Comparison of ENCODE assay signal across 20 cellular contexts in the genomic region with DNA sequence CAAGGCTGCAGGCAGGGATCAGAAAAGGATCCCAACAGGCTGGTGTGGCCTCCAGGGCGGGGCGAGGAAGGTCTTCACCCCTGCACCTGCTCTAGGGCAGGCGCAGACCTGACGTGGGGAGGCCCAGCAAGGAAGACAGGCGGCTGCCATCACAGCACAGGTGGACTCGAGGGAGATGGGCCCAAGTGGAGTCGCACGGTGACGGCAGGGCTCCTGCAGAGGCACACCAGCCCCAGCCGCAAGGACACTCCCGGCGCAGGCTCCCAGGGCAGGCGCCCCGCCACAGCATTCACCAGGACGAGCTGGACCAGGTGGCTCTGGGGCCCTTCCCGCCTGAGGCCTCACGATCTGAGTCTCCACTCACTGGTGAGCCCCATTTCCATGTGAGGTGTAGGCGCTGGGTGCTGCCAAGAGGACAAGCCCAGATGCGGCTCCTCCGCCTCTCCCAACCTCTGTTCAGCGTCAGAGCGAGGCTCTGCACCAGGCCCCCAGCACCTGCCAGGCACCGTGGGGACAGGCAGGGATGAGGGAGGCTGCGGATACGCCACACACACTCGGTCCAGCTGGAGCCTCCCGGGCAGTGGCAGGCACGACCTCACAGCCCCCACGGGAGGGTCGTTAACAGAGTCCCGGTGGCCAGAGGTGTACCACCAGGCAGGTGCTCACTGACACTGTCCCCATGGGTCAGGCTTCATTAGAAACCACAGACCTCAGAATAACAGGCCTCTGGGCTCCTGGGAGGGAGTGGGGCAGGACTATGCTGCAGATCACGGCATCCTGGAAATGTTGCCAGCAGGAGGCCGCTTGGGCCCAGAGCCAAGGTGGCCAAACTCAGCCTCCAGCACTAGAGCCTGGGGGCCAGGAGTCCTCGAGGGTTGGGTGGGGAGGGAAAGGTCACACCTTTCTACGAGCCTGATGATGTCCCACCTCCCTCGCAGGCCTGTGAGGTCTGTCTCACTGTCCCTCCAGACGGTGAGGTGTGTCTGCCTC.
DNase-seq lines count a peak whose midpoint lies in the region; ATAC-seq, FAIRE-seq and TF ChIP-seq lines count a peak whose summit lies in the region.
"Had no signal": no experiment of that assay in that cellular context is flagged by ENCODE, and none has a peak within 500 bp of the region (broad histone marks: within the 10 kb centered on the region; RNA-seq: fewer than 3 reads in every experiment).

No MANE protein-coding gene starts in this region.

- H3K27me3 ChIP-seq in BLaER1 (no peaks in the 10 kb centered on the region), SK-N-SH (ENCODE audit: insufficient read depth) (no peaks in the 10 kb centered on the region), endothelial cell of umbilical vein (ENCODE audit: control insufficient read depth in 2 of 2, insufficient read depth in 2 of 2, low read length in 2 of 2) (no peaks in the 10 kb centered on the region), hepatocyte (no peaks in the 10 kb centered on the region), tibial nerve (no peaks in the 10 kb centered on the region), GM23248 (replicated peaks; ENCODE audit: insufficient read depth) (no peaks in the 10 kb centered on the region)
- no peaks in the 10 kb centered on the region for H3K27me3 ChIP-seq in CD4-positive, alpha-beta T cell (ENCODE audit: control insufficient read depth, insufficient read depth, low read length)
- H3K27me3 ChIP-seq: cardiac muscle cell, upper lobe of left lung had no signal

- H3K9me1 ChIP-seq in endothelial cell of umbilical vein (replicated peaks; ENCODE audit: control insufficient read depth, extremely low read depth, insufficient read depth, low read length): no peaks in the 10 kb centered on the region

- H3K9me3 Mint-ChIP-seq in CD4-positive, alpha-beta T cell: no peaks in the 10 kb centered on the region
- H3K9me3 Mint-ChIP-seq: activated naive CD4-positive, alpha-beta T cell treated with anti-CD3 and anti-CD28 coated beads, Interleukin-2, amount 50 U/mL, for 72 hours; activated T-cell treated with anti-CD3 and anti-CD28 coated beads, Interleukin-2, amount 50 U/mL, for 4 hours; H9 had no signal

- ATAC-seq in CD4-positive, alpha-beta T cell (ENCODE audit: poor library complexity): no peak

- no peak for TF ChIP-seq RAD21 in SK-N-SH (IDR thresholded peaks at IDR 0.05; ENCODE audit: low read length)

- no peak for DNase-seq in CD4-positive, alpha-beta T cell
- DNase-seq in SK-N-SH (peak; percentile 77), endothelial cell of umbilical vein (ENCODE audit: low read depth, low spot score) (peak; percentile 22), hepatocyte (ENCODE audit: low spot score) (no peak), tibial nerve (ENCODE audit: low spot score in 2 of 2) (no peak), GM23248 (no peak), NCI-H774 (lab: John Stamatoyannopoulos, UW) (no peak)
- DNase-seq: H9, OCI-M1 had no signal

- intact Hi-C loops in CD4-positive, alpha-beta T cell (cut with DNase I, micrococcal nuclease): no loop called here
- intact Hi-C loops in endothelial cell of umbilical vein (cut with micrococcal nuclease): no loop called here

- H3K4me1 Mint-ChIP-seq in CD4-positive, alpha-beta T cell (ENCODE audit: low read depth): peaks cover 21% of the 10 kb centered on the region
- H3K4me1 Mint-ChIP-seq: H9 had no signal

- peak overlapping the region; percentile 42 for H3K9ac ChIP-seq in BLaER1
- no peak overlapping the region for H3K9ac ChIP-seq in SK-N-SH
- H3K9ac ChIP-seq in endothelial cell of umbilical vein (replicated peaks; ENCODE audit: extremely low read depth, insufficient read depth, low read length): no peak overlapping the region
- no peak overlapping the region for H3K9ac ChIP-seq in GM23248
- H3K9ac ChIP-seq: KMS-11 had no signal

- H4K20me1 ChIP-seq in BLaER1 (peaks cover 32% of the 10 kb centered on the region), SK-N-SH (ENCODE audit: insufficient read depth) (peaks cover 3% of the 10 kb centered on the region; the same call in 1 of the 2 replicates), endothelial cell of umbilical vein (replicated peaks; ENCODE audit: control insufficient read depth, extremely low read depth, insufficient read depth, low read length) (no peaks in the 10 kb centered on the region), hepatocyte (ENCODE audit: insufficient read depth, poor library complexity, severe bottlenecking) (no peaks in the 10 kb centered on the region), GM23248 (ENCODE audit: insufficient read depth) (no peaks in the 10 kb centered on the region)

- H3K4me3 Mint-ChIP-seq in CD4-positive, alpha-beta T cell: no peak overlapping the region
- H3K4me3 Mint-ChIP-seq: B cell, H9, memory B cell had no signal

- H3F3A ChIP-seq in SK-N-SH (replicated peaks; ENCODE audit: insufficient read depth): no peaks in the 10 kb centered on the region
- H3F3A ChIP-seq in GM23248 (ENCODE audit: insufficient read depth): no peaks in the 10 kb centered on the region

- peaks cover 100% of the 10 kb centered on the region for H3K4me1 ChIP-seq in BLaER1
- peaks cover 13 to 77% of the 10 kb centered on the region in 2 experiments; a peak in 3 of 4 replicates for H3K4me1 ChIP-seq in SK-N-SH (ENCODE audit: control insufficient read depth in 1 of 2, insufficient read depth in 2 of 2, low read depth in 1 of 2, low read length in 1 of 2)
- no peaks in the 10 kb centered on the region for H3K4me1 ChIP-seq in endothelial cell of umbilical vein (ENCODE audit: control insufficient read depth, extremely low read depth, insufficient read depth, low read length)
- H3K4me1 ChIP-seq in hepatocyte (ENCODE audit: insufficient read depth): peaks cover 12% of the 10 kb centered on the region
- H3K4me1 ChIP-seq in tibial nerve: peaks cover 0 to 31% (median 11%) of the 10 kb centered on the region in 4 donors
- H3K4me1 ChIP-seq in GM23248 (ENCODE audit: insufficient read depth): peaks cover 5% of the 10 kb centered on the region

- no peak for TF ChIP-seq CTCF in CD4-positive, alpha-beta T cell (IDR thresholded peaks at IDR 0.05)
- TF ChIP-seq CTCF in SK-N-SH (IDR thresholded peaks at IDR 0.05) (no peak; the same call in 1 of the 2 replicates), endothelial cell of umbilical vein (IDR thresholded peaks at IDR 0.05; ENCODE audit: extremely low read depth in 1 of 2, insufficient read depth in 1 of 2, low read depth in 1 of 2, low read length in 2 of 2) (peak in 1 of 2 donors; percentile 19), hepatocyte (IDR thresholded peaks at IDR 0.05; ENCODE audit: poor library complexity) (no peak), tibial nerve (IDR thresholded peaks at IDR 0.05) (no peak)

- no peaks in the 10 kb centered on the region for H3K27me3 Mint-ChIP-seq in CD4-positive, alpha-beta T cell
- H3K27me3 Mint-ChIP-seq: B cell, memory B cell had no signal

- peak overlapping the region; percentile 78 for H3K27ac Mint-ChIP-seq in CD4-positive, alpha-beta T cell
- H3K27ac Mint-ChIP-seq: B cell had no signal

- FAIRE-seq in endothelial cell of umbilical vein (lab: Jason Lieb, UNC): no peak
- FAIRE-seq: keratinocyte, TTC549 had no signal

- H3K4me2 ChIP-seq in BLaER1: peak overlapping the region; percentile 94
- H3K4me2 ChIP-seq in SK-N-SH: no peak overlapping the region
- H3K4me2 ChIP-seq in endothelial cell of umbilical vein (ENCODE audit: insufficient read depth, low read length): no peak overlapping the region
- no peak overlapping the region for H3K4me2 ChIP-seq in hepatocyte
- no peak overlapping the region for H3K4me2 ChIP-seq in GM23248 (ENCODE audit: unreplicated experiment)
- H3K4me2 ChIP-seq: KMS-11 had no signal

- POLR2A ChIA-PET in CD4-positive, alpha-beta T cell (lab: Charles Lee): no interaction called here
- POLR2A ChIA-PET in SK-N-SH (lab: Yijun Ruan, JAX) (no interaction called here), endothelial cell of umbilical vein (lab: Charles Lee) (no interaction called here)

- H2AFZ ChIP-seq in SK-N-SH (ENCODE audit: low read depth) (no peak overlapping the region), endothelial cell of umbilical vein (ENCODE audit: low read depth, low read length) (no peak overlapping the region), hepatocyte (no peak overlapping the region), GM23248 (no peak overlapping the region)

- no peaks in the 10 kb centered on the region for H3K79me2 ChIP-seq in SK-N-SH (ENCODE audit: insufficient read depth)
- H3K79me2 ChIP-seq in endothelial cell of umbilical vein (ENCODE audit: control insufficient read depth, insufficient read depth, low read length): no peaks in the 10 kb centered on the region
- no peaks in the 10 kb centered on the region for H3K79me2 ChIP-seq in hepatocyte
- H3K79me2 ChIP-seq in GM23248 (ENCODE audit: insufficient read depth): no peaks in the 10 kb centered on the region

- H3K9me3 ChIP-seq in BLaER1 (no peaks in the 10 kb centered on the region), SK-N-SH (no peaks in the 10 kb centered on the region), endothelial cell of umbilical vein (replicated peaks; ENCODE audit: control insufficient read depth, insufficient read depth, low read length) (no peaks in the 10 kb centered on the region), hepatocyte (ENCODE audit: low read depth) (no peaks in the 10 kb centered on the region), tibial nerve (no peaks in the 10 kb centered on the region), GM23248 (ENCODE audit: low read depth) (no peaks in the 10 kb centered on the region)
- no peaks in the 10 kb centered on the region for H3K9me3 ChIP-seq in CD4-positive, alpha-beta T cell (ENCODE audit: control insufficient read depth, low read length)
- H3K9me3 ChIP-seq: upper lobe of left lung had no signal

- in situ Hi-C loops in GM23248 (cut with MboI): no loop called here

- H3K9me2 ChIP-seq in SK-N-SH (no peaks in the 10 kb centered on the region), hepatocyte (replicated peaks; ENCODE audit: insufficient read depth) (no peaks in the 10 kb centered on the region), GM23248 (ENCODE audit: insufficient read depth) (no peaks in the 10 kb centered on the region)

- WGBS in SK-N-SH (ENCODE audit: low lambda C conversion rate): 89% methylated on average over 25 of the region's 37 CpGs
- 91% methylated on average over 36 of the region's 37 CpGs for WGBS in hepatocyte (ENCODE audit: low lambda C conversion rate, missing lambda C conversion rate)
- 81 to 82% methylated on average over 17 to 34 of the region's 37 CpGs for WGBS in tibial nerve, 2 donors
- 91 to 93% methylated on average over 36 to 37 of the region's 37 CpGs for WGBS in GM23248 (ENCODE audit: low coverage in 1 of 2, low lambda C conversion rate in 2 of 2, missing lambda C conversion rate in 2 of 2), 2 experiments

- H3K36me3 ChIP-seq in BLaER1: no peaks in the 10 kb centered on the region
- H3K36me3 ChIP-seq in SK-N-SH (replicated peaks in 1 of 2; ENCODE audit: control insufficient read depth in 1 of 2, insufficient read depth in 2 of 2, low read length in 1 of 2): peaks cover 4 to 7% of the 10 kb centered on the region in 2 experiments
- no peaks in the 10 kb centered on the region for H3K36me3 ChIP-seq in endothelial cell of umbilical vein (ENCODE audit: control insufficient read depth in 2 of 2, extremely low read depth in 1 of 2, insufficient read depth in 2 of 2, low read length in 2 of 2)
- H3K36me3 ChIP-seq in hepatocyte (replicated peaks; ENCODE audit: insufficient read depth, low read depth): no peaks in the 10 kb centered on the region
- peaks cover 0 to 55% (median 0%) of the 10 kb centered on the region in 3 donors for H3K36me3 ChIP-seq in tibial nerve
- no peaks in the 10 kb centered on the region for H3K36me3 ChIP-seq in GM23248 (ENCODE audit: low read depth)
- H3K36me3 ChIP-seq: cardiac muscle cell had no signal

- dilution Hi-C loops in endothelial cell of umbilical vein (cut with MboI; ENCODE audit: extremely low pct_ligation_motif_present, low sequenced_read_pairs): no loop called here

- no peaks in the 10 kb centered on the region for H3K36me3 Mint-ChIP-seq in CD4-positive, alpha-beta T cell (ENCODE audit: low read depth)
- H3K36me3 Mint-ChIP-seq: activated naive CD4-positive, alpha-beta T cell treated with anti-CD3 and anti-CD28 coated beads, Interleukin-2, amount 50 U/mL, for 72 hours had no signal

- peak overlapping the region; percentile 37 for H3K4me3 ChIP-seq in BLaER1
- H3K4me3 ChIP-seq in SK-N-SH (ENCODE audit: low read depth in 2 of 2, low read length in 1 of 2): no peak overlapping the region
- no peak overlapping the region for H3K4me3 ChIP-seq in endothelial cell of umbilical vein (replicated peaks in 1 of 3; ENCODE audit: insufficient read depth in 1 of 3, low read depth in 1 of 3, low read length in 3 of 3)
- H3K4me3 ChIP-seq in hepatocyte: no peak overlapping the region
- no peak overlapping the region for H3K4me3 ChIP-seq in tibial nerve
- no peak overlapping the region for H3K4me3 ChIP-seq in GM23248
- H3K4me3 ChIP-seq: cardiac muscle cell, SK-N-MC, upper lobe of left lung had no signal

- H3K27ac ChIP-seq in BLaER1 (peak overlapping the region; percentile 61), SK-N-SH (ENCODE audit: low read depth in 2 of 2, low read length in 1 of 2) (peak overlapping the region in 1 of 2 experiments; percentile 73; a peak in 1 of 4 replicates), endothelial cell of umbilical vein (ENCODE audit: insufficient read depth, low read depth, low read length) (no peak overlapping the region), hepatocyte (no peak overlapping the region), tibial nerve (no peak overlapping the region), GM23248 (no peak overlapping the region)
- H3K27ac ChIP-seq in CD4-positive, alpha-beta T cell (ENCODE audit: low read depth, low read length): no peak overlapping the region
- H3K27ac ChIP-seq: cardiac muscle cell, KMS-11, SK-N-MC had no signal

- CTCF ChIA-PET in CD4-positive, alpha-beta T cell (lab: Charles Lee): no interaction called here
- CTCF ChIA-PET in SK-N-SH (lab: Yijun Ruan, JAX): interaction anchor here (1.3 kb wide), 1 partner anchor 17 kb away, joined by 3 read pairs; no protein-coding TSS in a partner anchor
- CTCF ChIA-PET in endothelial cell of umbilical vein (lab: Charles Lee): no interaction called here

- TF ChIP-seq EP300 in SK-N-SH (IDR thresholded peaks at IDR 0.05; ENCODE audit: borderline replicate concordance in 1 of 2, low read depth in 1 of 2, low read length in 1 of 2) (no peak), tibial nerve (IDR thresholded peaks at IDR 0.05) (no peak)

- no TSS peak for BruUV-seq in endothelial cell of umbilical vein (replicated peaks; lab: Mats Ljungman, UMichigan)

- TF ChIP-seq POLR2A in endothelial cell of umbilical vein (IDR thresholded peaks at IDR 0.05; ENCODE audit: low read depth, low read length): no peak
- no peak for TF ChIP-seq POLR2A in tibial nerve (IDR thresholded peaks at IDR 0.05)

Comparison
In these comparisons a context has a peak if more than half of its experiments do, and no peak if none do; other contexts are left out.
1. DNase-seq: peak in SK-N-SH (single experiment) and endothelial cell of umbilical vein (single experiment); none in CD4-positive, alpha-beta T cell (0 of 10), hepatocyte (single experiment), tibial nerve (0 of 2), GM23248 (single experiment) and NCI-H774 (single experiment).